23 cellular contexts compared by ENCODE assay signal in the genomic region with DNA sequence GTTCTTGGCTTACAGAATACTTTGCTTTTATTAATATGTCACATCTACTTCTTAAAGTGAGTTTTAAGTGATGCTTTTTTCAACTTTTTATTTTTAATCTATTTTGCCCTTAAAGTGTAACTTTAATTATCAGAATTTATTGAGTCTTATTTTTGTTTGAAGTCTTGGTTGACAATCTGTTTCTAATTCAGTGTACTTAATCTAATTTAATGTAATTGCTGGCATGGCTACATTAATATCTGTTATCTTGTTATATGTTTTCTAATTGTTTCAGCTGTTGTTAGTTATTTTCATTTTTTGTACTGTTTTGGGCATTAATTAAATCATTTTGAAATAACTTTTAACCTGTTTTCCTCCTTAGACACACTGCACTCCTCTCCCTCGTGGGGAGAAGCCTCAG.
A peak's percentile ranks its signal among the peaks of the same experiment; 100 is the strongest.
DNase-seq lines count a peak whose midpoint lies in the region; ATAC-seq, FAIRE-seq and TF ChIP-seq lines count a peak whose summit lies in the region.
"Had no signal": no experiment of that assay in that cellular context is flagged by ENCODE, and none has a peak within 500 bp of the region (broad histone marks: within the 10 kb centered on the region; RNA-seq: fewer than 3 reads in every experiment).

No MANE protein-coding gene starts in this region.

- TF ChIP-seq CTCF in SK-N-SH (IDR thresholded peaks at IDR 0.05) (no peak), SU-DHL-6 (IDR thresholded peaks at IDR 0.05; ENCODE audit: insufficient read depth, low read length, poor library complexity, severe bottlenecking) (no peak)

- H3K9me3 ChIP-seq in SK-N-SH (no peaks in the 10 kb centered on the region), SU-DHL-6 (ENCODE audit: insufficient read depth, low read length) (no peaks in the 10 kb centered on the region)
- H3K9me3 ChIP-seq: BLaER1 treated with 17β-estradiol and CSF1 and Interleukin-3, amounts not matched to agents 10 nM and 100 nM; Caco-2 had no signal

- H2AFZ ChIP-seq in SK-N-SH (ENCODE audit: low read depth) (no peak overlapping the region), SU-DHL-6 (ENCODE audit: low read depth, low read length, severe bottlenecking) (peak overlapping the region; percentile 41)

- TF ChIP-seq EP300 in SK-N-SH (IDR thresholded peaks at IDR 0.05; ENCODE audit: borderline replicate concordance in 1 of 2, low read depth in 1 of 2, low read length in 1 of 2), result no peak; a peak in 1 of 4 replicates

- 3% methylated on average over 1 of the region's 1 CpG for WGBS in SK-N-SH (ENCODE audit: low lambda C conversion rate)

- H3F3A ChIP-seq in SK-N-SH (replicated peaks; ENCODE audit: insufficient read depth) (no peaks in the 10 kb centered on the region), SU-DHL-6 (ENCODE audit: insufficient read depth) (no peaks in the 10 kb centered on the region)

- no peak overlapping the region for H3K4me3 ChIP-seq in SK-N-SH (ENCODE audit: low read depth in 2 of 2, low read length in 1 of 2)
- H3K4me3 ChIP-seq in SU-DHL-6 (ENCODE audit: insufficient read depth, low read length, poor library complexity, severe bottlenecking), result no peak overlapping the region
- H3K4me3 ChIP-seq: BLaER1 treated with 17β-estradiol and CSF1 and Interleukin-3, amounts not matched to agents 10 nM and 100 nM; GM12878 had no signal

- DNase-seq in SK-N-SH (no peak), NCI-H2029 treated with DMSO at 0.1 percent for 48 hours (lab: John Stamatoyannopoulos, UW) (no peak), DMS53 (lab: John Stamatoyannopoulos, UW) (no peak)
- DNase-seq: ACHN; Caco-2; Calu3; CD4-positive, alpha-beta T cell; CD8-positive, alpha-beta T cell; DMS79; DND-41; EL had no signal

- H4K20me1 ChIP-seq in SK-N-SH (ENCODE audit: insufficient read depth) (no peaks in the 10 kb centered on the region), SU-DHL-6 (ENCODE audit: low read depth, low read length) (no peaks in the 10 kb centered on the region)
- H4K20me1 ChIP-seq: BLaER1 treated with 17β-estradiol and CSF1 and Interleukin-3, amounts not matched to agents 10 nM and 100 nM had no signal

- H3K36me3 ChIP-seq in SK-N-SH (replicated peaks in 1 of 2; ENCODE audit: control insufficient read depth in 1 of 2, insufficient read depth in 2 of 2, low read length in 1 of 2) (no peaks in the 10 kb centered on the region), SU-DHL-6 (ENCODE audit: low read length) (no peaks in the 10 kb centered on the region)
- H3K36me3 ChIP-seq: BLaER1 treated with 17β-estradiol and CSF1 and Interleukin-3, amounts not matched to agents 10 nM and 100 nM had no signal

- POLR2A ChIA-PET in SK-N-SH (lab: Yijun Ruan, JAX), result no interaction called here

- peaks cover 0 to 4% of the 10 kb centered on the region in 2 experiments; a peak in 1 of 4 replicates for H3K4me1 ChIP-seq in SK-N-SH (ENCODE audit: control insufficient read depth in 1 of 2, insufficient read depth in 2 of 2, low read depth in 1 of 2, low read length in 1 of 2)
- H3K4me1 ChIP-seq: BLaER1 treated with 17β-estradiol and CSF1 and Interleukin-3, amounts not matched to agents 10 nM and 100 nM; Caco-2 had no signal

- no peaks in the 10 kb centered on the region for H3K79me2 ChIP-seq in SK-N-SH (ENCODE audit: insufficient read depth)
- H3K79me2 ChIP-seq in SU-DHL-6 (ENCODE audit: insufficient read depth, low read length), result no peaks in the 10 kb centered on the region

- CTCF ChIA-PET in SK-N-SH (lab: Yijun Ruan, JAX), result no interaction called here

- H3K9me2 ChIP-seq in SK-N-SH, result no peaks in the 10 kb centered on the region; the same call in 1 of the 2 replicates
- no peaks in the 10 kb centered on the region for H3K9me2 ChIP-seq in SU-DHL-6 (replicated peaks; ENCODE audit: insufficient read depth, low read length)

- no peak for TF ChIP-seq RAD21 in SK-N-SH (IDR thresholded peaks at IDR 0.05; ENCODE audit: low read length)

- FAIRE-seq in A204.1 (lab: Jason Lieb, UNC), result peak; percentile 40
- FAIRE-seq in G401.6 (lab: Jason Lieb, UNC), result peak; percentile 33
- FAIRE-seq: D721Med, GM12878, GM12892, GM18507 had no signal

- H3K27ac ChIP-seq in SK-N-SH (ENCODE audit: low read depth in 2 of 2, low read length in 1 of 2) (peak overlapping the region in 1 of 2 experiments; percentile 43; a peak in 2 of 4 replicates), SU-DHL-6 (ENCODE audit: low read depth, low read length) (no peak overlapping the region)
- H3K27ac ChIP-seq: 22Rv1; BLaER1 treated with 17β-estradiol and CSF1 and Interleukin-3, amounts not matched to agents 10 nM and 100 nM; C4-2B had no signal

- no peak overlapping the region for H3K4me2 ChIP-seq in SK-N-SH
- H3K4me2 ChIP-seq in SU-DHL-6 (ENCODE audit: low read depth, low read length, poor library complexity, severe bottlenecking), result no peak overlapping the region
- H3K4me2 ChIP-seq: BLaER1 treated with 17β-estradiol and CSF1 and Interleukin-3, amounts not matched to agents 10 nM and 100 nM had no signal

- H3K27me3 ChIP-seq in SK-N-SH (ENCODE audit: insufficient read depth) (no peaks in the 10 kb centered on the region), SU-DHL-6 (ENCODE audit: low read length) (no peaks in the 10 kb centered on the region)
- H3K27me3 ChIP-seq: BLaER1 treated with 17β-estradiol and CSF1 and Interleukin-3, amounts not matched to agents 10 nM and 100 nM had no signal

- no peak overlapping the region for H3K9ac ChIP-seq in SK-N-SH
- H3K9ac ChIP-seq in SU-DHL-6 (ENCODE audit: low read length), result no peak overlapping the region
- H3K9ac ChIP-seq: BLaER1 treated with 17β-estradiol and CSF1 and Interleukin-3, amounts not matched to agents 10 nM and 100 nM had no signal

- ATAC-seq in SK-N-SH treated with all-trans-retinoic acid at 6 μM for 48 hours, result no peak
- no peak for ATAC-seq in HG03439 (IDR thresholded peaks at IDR 0.05; ENCODE audit: unreplicated experiment)
- ATAC-seq: CD8-positive, alpha-beta T cell; GM12878 had no signal

TF ChIP-seq in SK-N-SH treated with all-trans-retinoic acid at 6 μM for 48 hours, 23 proteins besides CTCF, POLR2A, EP300 and RAD21 (continues in another document):
- TF ChIP-seq GLIS3 (CRISPR knock-in tag; IDR thresholded peaks at IDR 0.05), result no peak
- no peak for TF ChIP-seq ZFP30 (CRISPR knock-in tag; IDR thresholded peaks at IDR 0.05)
- no peak for TF ChIP-seq TOX (CRISPR knock-in tag; IDR thresholded peaks at IDR 0.05; ENCODE audit: borderline replicate concordance)
- no peak for TF ChIP-seq ZNF70 (CRISPR knock-in tag; IDR thresholded peaks at IDR 0.05)
- TF ChIP-seq, protein P1, sequence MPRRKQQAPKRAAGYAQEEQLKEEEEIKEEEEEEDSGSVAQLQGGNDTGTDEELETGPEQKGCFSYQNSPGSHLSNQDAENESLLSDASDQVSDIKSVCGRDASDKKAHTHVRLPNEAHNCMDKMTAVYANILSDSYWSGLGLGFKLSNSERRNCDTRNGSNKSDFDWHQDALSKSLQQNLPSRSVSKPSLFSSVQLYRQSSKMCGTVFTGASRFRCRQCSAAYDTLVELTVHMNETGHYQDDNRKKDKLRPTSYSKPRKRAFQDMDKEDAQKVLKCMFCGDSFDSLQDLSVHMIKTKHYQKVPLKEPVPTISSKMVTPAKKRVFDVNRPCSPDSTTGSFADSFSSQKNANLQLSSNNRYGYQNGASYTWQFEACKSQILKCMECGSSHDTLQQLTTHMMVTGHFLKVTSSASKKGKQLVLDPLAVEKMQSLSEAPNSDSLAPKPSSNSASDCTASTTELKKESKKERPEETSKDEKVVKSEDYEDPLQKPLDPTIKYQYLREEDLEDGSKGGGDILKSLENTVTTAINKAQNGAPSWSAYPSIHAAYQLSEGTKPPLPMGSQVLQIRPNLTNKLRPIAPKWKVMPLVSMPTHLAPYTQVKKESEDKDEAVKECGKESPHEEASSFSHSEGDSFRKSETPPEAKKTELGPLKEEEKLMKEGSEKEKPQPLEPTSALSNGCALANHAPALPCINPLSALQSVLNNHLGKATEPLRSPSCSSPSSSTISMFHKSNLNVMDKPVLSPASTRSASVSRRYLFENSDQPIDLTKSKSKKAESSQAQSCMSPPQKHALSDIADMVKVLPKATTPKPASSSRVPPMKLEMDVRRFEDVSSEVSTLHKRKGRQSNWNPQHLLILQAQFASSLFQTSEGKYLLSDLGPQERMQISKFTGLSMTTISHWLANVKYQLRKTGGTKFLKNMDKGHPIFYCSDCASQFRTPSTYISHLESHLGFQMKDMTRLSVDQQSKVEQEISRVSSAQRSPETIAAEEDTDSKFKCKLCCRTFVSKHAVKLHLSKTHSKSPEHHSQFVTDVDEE (CRISPR knock-in tag; IDR thresholded peaks at IDR 0.05), result 0 out of 2 replicates have a peak, but pooled peaks have one; percentile 35
- no peak for TF ChIP-seq ARNTL (CRISPR knock-in tag; IDR thresholded peaks at IDR 0.05; ENCODE audit: borderline replicate concordance, low read depth)
- TF ChIP-seq ISL1 (CRISPR knock-in tag; IDR thresholded peaks at IDR 0.05), result no peak

TF ChIP-seq in SK-N-SH, 30 proteins besides CTCF, POLR2A, EP300 and RAD21:
- TF ChIP-seq, protein P2, sequence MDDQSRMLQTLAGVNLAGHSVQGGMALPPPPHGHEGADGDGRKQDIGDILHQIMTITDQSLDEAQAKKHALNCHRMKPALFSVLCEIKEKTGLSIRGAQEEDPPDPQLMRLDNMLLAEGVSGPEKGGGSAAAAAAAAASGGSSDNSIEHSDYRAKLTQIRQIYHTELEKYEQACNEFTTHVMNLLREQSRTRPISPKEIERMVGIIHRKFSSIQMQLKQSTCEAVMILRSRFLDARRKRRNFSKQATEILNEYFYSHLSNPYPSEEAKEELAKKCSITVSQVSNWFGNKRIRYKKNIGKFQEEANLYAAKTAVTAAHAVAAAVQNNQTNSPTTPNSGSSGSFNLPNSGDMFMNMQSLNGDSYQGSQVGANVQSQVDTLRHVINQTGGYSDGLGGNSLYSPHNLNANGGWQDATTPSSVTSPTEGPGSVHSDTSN (IDR thresholded peaks at IDR 0.05), result no peak
- TF ChIP-seq TEAD4 (IDR thresholded peaks at IDR 0.05; ENCODE audit: borderline replicate concordance, insufficient read depth), result no peak
- TF ChIP-seq NRF1 (IDR thresholded peaks at IDR 0.05; ENCODE audit: low read depth, low read length), result no peak
